18 cellular contexts compared by ENCODE assay signal in genomic region chr16:79265701-79266100, GRCh38.
DNase-seq lines count a peak whose midpoint lies in the region; ATAC-seq, FAIRE-seq and TF ChIP-seq lines count a peak whose summit lies in the region.
"Had no signal": no experiment of that assay in that cellular context is flagged by ENCODE, and none has a peak within 500 bp of the region (broad histone marks: within the 10 kb centered on the region; RNA-seq: fewer than 3 reads in every experiment).

No MANE protein-coding gene starts in this region.

- H3K27me3 Mint-ChIP-seq in dendritic cell treated with granulocyte-macrophage colony-stimulating factor and Interleukin-4, amounts not matched to agents 40 ng/mL and 50 ng/mL, for 4 days, result peaks cover 10% of the 10 kb centered on the region
- H3K27me3 Mint-ChIP-seq: CD4-positive, CD25-positive, alpha-beta regulatory T cell had no signal

- no peak overlapping the region for H3K23ac ChIP-seq in trophoblast cell (ENCODE audit: low read length)

- peaks cover 90% of the 10 kb centered on the region for H3K4me1 Mint-ChIP-seq in dendritic cell treated with granulocyte-macrophage colony-stimulating factor and Interleukin-4, amounts not matched to agents 40 ng/mL and 50 ng/mL, for 4 days (ENCODE audit: low read depth)

- no peak overlapping the region for H3K4me2 ChIP-seq in trophoblast cell (ENCODE audit: low read length)

- H3K4me3 Mint-ChIP-seq in dendritic cell treated with granulocyte-macrophage colony-stimulating factor and Interleukin-4, amounts not matched to agents 40 ng/mL and 50 ng/mL, for 4 days, result no peak overlapping the region
- H3K4me3 Mint-ChIP-seq: IgD-negative memory B cell had no signal

- H2AK5ac ChIP-seq in trophoblast cell (ENCODE audit: low read length), result no peak overlapping the region

- no peaks in the 10 kb centered on the region for H3K79me2 ChIP-seq in trophoblast cell (ENCODE audit: control insufficient read depth, insufficient read depth, low read length, poor library complexity)

- H2BK5ac ChIP-seq in trophoblast cell (ENCODE audit: low read depth, low read length, poor library complexity), result no peak overlapping the region

- no peak overlapping the region for H2BK12ac ChIP-seq in trophoblast cell (ENCODE audit: low read length)

- H3K9me3 ChIP-seq in left ventricle myocardium inferior (replicated peaks) (no peaks in the 10 kb centered on the region), RWPE2 (ENCODE audit: severe bottlenecking) (no peaks in the 10 kb centered on the region), trophoblast cell (ENCODE audit: insufficient read depth, low read depth, low read length) (no peaks in the 10 kb centered on the region)

- no peak overlapping the region for H2AFZ ChIP-seq in trophoblast cell (ENCODE audit: insufficient read depth, low read length, poor library complexity)

- H3K27me3 ChIP-seq in left ventricle myocardium inferior (ENCODE audit: low read depth) (peaks cover 17% of the 10 kb centered on the region), RWPE2 (ENCODE audit: insufficient read depth, poor library complexity, severe bottlenecking) (no peaks in the 10 kb centered on the region), trophoblast cell (ENCODE audit: insufficient read depth, low read length) (no peaks in the 10 kb centered on the region)

- H3K9ac ChIP-seq in trophoblast cell (ENCODE audit: low read length), result no peak overlapping the region

- no peak for TF ChIP-seq CTCF in left ventricle myocardium inferior (IDR thresholded peaks at IDR 0.05; ENCODE audit: borderline replicate concordance)
- no peak for TF ChIP-seq CTCF in RWPE2 (IDR thresholded peaks at IDR 0.05; ENCODE audit: poor library complexity, severe bottlenecking)

- FAIRE-seq in HTR-8/SVneo (lab: Jason Lieb, UNC), result no peak
- FAIRE-seq: GM19239 had no signal

- H4K8ac ChIP-seq in trophoblast cell (ENCODE audit: low read depth, low read length), result no peak overlapping the region

- no peak overlapping the region for H4K91ac ChIP-seq in trophoblast cell (ENCODE audit: low read depth, low read length)

- peak; percentile 55; the same call in 1 of the 3 replicates for ATAC-seq in RWPE2 (ENCODE audit: low read depth)

- no peaks in the 10 kb centered on the region for H3K36me3 ChIP-seq in left ventricle myocardium inferior
- no peaks in the 10 kb centered on the region for H3K36me3 ChIP-seq in RWPE2 (ENCODE audit: low read depth)
- no peaks in the 10 kb centered on the region for H3K36me3 ChIP-seq in trophoblast cell (ENCODE audit: control insufficient read depth in 1 of 2, insufficient read depth in 2 of 2, low read length in 2 of 2)

- H4K12ac ChIP-seq in trophoblast cell (ENCODE audit: low read depth, low read length), result no peak overlapping the region

- H3K4me3 ChIP-seq in left ventricle myocardium inferior (no peak overlapping the region), RWPE2 (ENCODE audit: severe bottlenecking) (no peak overlapping the region), trophoblast cell (ENCODE audit: low read depth, low read length) (no peak overlapping the region)

- H3K79me1 ChIP-seq in trophoblast cell (ENCODE audit: low read length), result no peaks in the 10 kb centered on the region

- no peak overlapping the region for H3K4ac ChIP-seq in trophoblast cell (ENCODE audit: low read depth, low read length)

- no peaks in the 10 kb centered on the region for H3K36me3 Mint-ChIP-seq in dendritic cell treated with granulocyte-macrophage colony-stimulating factor and Interleukin-4, amounts not matched to agents 40 ng/mL and 50 ng/mL, for 4 days (ENCODE audit: low read depth)
- H3K36me3 Mint-ChIP-seq: CD4-positive, CD25-positive, alpha-beta regulatory T cell had no signal

- no peaks in the 10 kb centered on the region for H3K9me3 Mint-ChIP-seq in dendritic cell treated with granulocyte-macrophage colony-stimulating factor and Interleukin-4, amounts not matched to agents 40 ng/mL and 50 ng/mL, for 4 days

- peak overlapping the region; percentile 79 for H3K27ac ChIP-seq in left ventricle myocardium inferior (replicated peaks)
- no peak overlapping the region for H3K27ac ChIP-seq in RWPE2 (ENCODE audit: poor library complexity, severe bottlenecking)
- H3K27ac ChIP-seq in trophoblast cell (ENCODE audit: low read depth, low read length), result no peak overlapping the region

- H3K27ac Mint-ChIP-seq in dendritic cell treated with granulocyte-macrophage colony-stimulating factor and Interleukin-4, amounts not matched to agents 40 ng/mL and 50 ng/mL, for 4 days, result peak overlapping the region; percentile 75
- H3K27ac Mint-ChIP-seq: CD4-positive, CD25-positive, alpha-beta regulatory T cell; IgD-negative memory B cell had no signal

- DNase-seq in left ventricle myocardium inferior (no peak), cardiac septum (ENCODE audit: low spot score) (no peak), RWPE2 (ENCODE audit: low spot score) (no peak), trophoblast cell (peak; percentile 12 to 14), HTR-8/SVneo (ENCODE audit: insufficient read length, low spot score) (no peak), SK-N-DZ (ENCODE audit: low spot score) (no peak)
- DNase-seq: CD4-positive, CD25-positive, alpha-beta regulatory T cell; GOT3; HCEC 1CT; NCI-H1694; NCI-H2081; NCI-H2171; NCI-H446 treated with DMSO at 0.1 percent for 48 hours; NCI-H526 treated with DMSO at 0.1 percent for 48 hours; SHP77 had no signal

- no CpG with 5 or more reads among the region's 4 CpGs for WGBS in trophoblast cell (ENCODE audit: extremely low coverage, insufficient coverage, insufficient read length)

- no peak overlapping the region for H3K18ac ChIP-seq in trophoblast cell (ENCODE audit: low read length)

- no peak overlapping the region for H3K14ac ChIP-seq in trophoblast cell (ENCODE audit: low read length)

- intact Hi-C loops in left ventricle myocardium inferior (cut with micrococcal nuclease) (no loop called here), cardiac septum (cut with DNase I) (no loop called here)
- intact Hi-C loops in dendritic cell treated with granulocyte-macrophage colony-stimulating factor and Interleukin-4, amounts not matched to agents 40 ng/mL and 50 ng/mL, for 4 days (cut with micrococcal nuclease), result loop anchor here (2.0 to 10.0 kb wide), 3 partner anchors 21 to 335 kb away; partner anchors contain the start of gene MAF

- peaks cover 14% of the 10 kb centered on the region for H3K4me1 ChIP-seq in left ventricle myocardium inferior
- H3K4me1 ChIP-seq in RWPE2 (ENCODE audit: insufficient read depth, poor library complexity, severe bottlenecking), result no peaks in the 10 kb centered on the region
- peaks cover 4 to 7% of the 10 kb centered on the region in 2 experiments for H3K4me1 ChIP-seq in trophoblast cell (ENCODE audit: control insufficient read depth in 1 of 2, insufficient read depth in 2 of 2, low read length in 2 of 2)

- no peak overlapping the region for H2BK120ac ChIP-seq in trophoblast cell (ENCODE audit: insufficient read depth, low read length, poor library complexity)

Comparison
In these comparisons a context has a peak if more than half of its experiments do, and no peak if none do; other contexts are left out.
1. DNase-seq: peak in trophoblast cell (2 of 2); none in left ventricle myocardium inferior (single experiment), cardiac septum (single experiment), RWPE2 (single experiment), HTR-8/SVneo (single experiment) and SK-N-DZ (single experiment).